ENCODE assay signal across 22 cellular contexts in the genomic region with DNA sequence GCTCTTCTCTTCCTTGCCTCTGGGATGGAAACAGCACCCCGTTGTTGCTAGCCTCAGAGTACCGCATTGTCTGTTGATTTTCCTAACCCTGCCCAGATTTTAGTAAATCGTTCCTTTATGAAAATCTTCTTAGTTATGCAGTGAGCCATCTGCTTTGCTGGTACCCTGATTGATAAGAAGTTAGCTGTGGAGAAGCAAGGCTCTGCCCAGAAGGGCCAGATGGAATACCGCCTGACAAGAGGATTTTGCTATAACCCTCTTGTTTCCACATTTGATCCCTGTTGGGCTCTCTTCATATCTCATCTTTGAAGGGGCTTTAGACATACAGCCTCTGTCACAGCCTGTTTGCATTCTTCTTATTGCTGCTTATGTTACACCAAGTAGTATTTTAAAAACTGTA.
DNase-seq lines count a peak whose midpoint lies in the region; ATAC-seq, FAIRE-seq and TF ChIP-seq lines count a peak whose summit lies in the region.
"Had no signal": no experiment of that assay in that cellular context is flagged by ENCODE, and none has a peak within 500 bp of the region (broad histone marks: within the 10 kb centered on the region; RNA-seq: fewer than 3 reads in every experiment).

No MANE protein-coding gene starts in this region.

- no peak overlapping the region for H3K27ac ChIP-seq in pancreas
- no peak overlapping the region for H3K27ac ChIP-seq in heart left ventricle
- H3K27ac ChIP-seq: 22Rv1, A549, BLaER1 had no signal

- ATAC-seq in pancreas (no peak), HG03045 (IDR thresholded peaks at IDR 0.05; ENCODE audit: unreplicated experiment) (no peak), heart left ventricle (no peak)
- ATAC-seq: A549, HCT116 had no signal

- intact Hi-C loops in pancreas (cut with DNase I): no loop called here
- intact Hi-C loops in heart left ventricle (cut with DNase I): no loop called here

- 94 to 97% methylated on average over 4 of the region's 4 CpGs for WGBS in pancreas, 2 donors
- WGBS in heart left ventricle, 4 donors: 87 to 94% (median 92%) methylated on average over 4 of the region's 4 CpGs

- no peaks in the 10 kb centered on the region for H3K9me3 ChIP-seq in pancreas
- no peaks in the 10 kb centered on the region for H3K9me3 ChIP-seq in heart left ventricle
- H3K9me3 ChIP-seq: A549, BLaER1 had no signal

- H3K27me3 ChIP-seq in pancreas (no peaks in the 10 kb centered on the region), heart left ventricle (no peaks in the 10 kb centered on the region)
- H3K27me3 ChIP-seq: BLaER1 had no signal

- no peak for TF ChIP-seq POLR2A in heart left ventricle (IDR thresholded peaks at IDR 0.05)

- DNase-seq in NCI-H2171 treated with DMSO at 0.1 percent for 48 hours (lab: John Stamatoyannopoulos, UW): peak; percentile 65
- DNase-seq in NCI-H2171 (lab: John Stamatoyannopoulos, UW): no peak
- DNase-seq in NCI-H524 (lab: John Stamatoyannopoulos, UW): peak; percentile 84 to 97
- peak; percentile 87 for DNase-seq in NCI-H82 treated with DMSO at 0.1 percent for 48 hours (lab: John Stamatoyannopoulos, UW; ENCODE audit: unreplicated experiment)
- DNase-seq in pons (ENCODE audit: low spot score): peak; percentile 36
- DNase-seq in pancreas: no peak
- DNase-seq in heart left ventricle: no peak
- DNase-seq: AML-193; CD4-positive, alpha-beta memory T cell; DMS153; DMS79; GDM1; GOT3; H7; HFFc6 had no signal

- no peaks in the 10 kb centered on the region for H3K4me1 ChIP-seq in pancreas
- H3K4me1 ChIP-seq in heart left ventricle: no peaks in the 10 kb centered on the region
- H3K4me1 ChIP-seq: A549, BLaER1 had no signal

- TF ChIP-seq CTCF in pancreas (IDR thresholded peaks at IDR 0.05) (no peak), heart left ventricle (IDR thresholded peaks at IDR 0.05) (no peak)

- no peak for FAIRE-seq in pancreas (lab: Jason Lieb, UNC)
- FAIRE-seq: A549, GM12892, GM18507 had no signal

- H3K4me3 ChIP-seq in pancreas: no peak overlapping the region
- H3K4me3 ChIP-seq in heart left ventricle: no peak overlapping the region
- H3K4me3 ChIP-seq: A549, BLaER1 had no signal

- H3K36me3 ChIP-seq in pancreas: no peaks in the 10 kb centered on the region
- peaks cover 0 to 10% (median 0%) of the 10 kb centered on the region in 9 donors for H3K36me3 ChIP-seq in heart left ventricle

Comparison
In these comparisons a context has a peak if more than half of its experiments do, and no peak if none do; other contexts are left out.
1. DNase-seq: peak in NCI-H2171 treated with DMSO at 0.1 percent for 48 hours (single experiment), NCI-H524 (2 of 2), NCI-H82 treated with DMSO at 0.1 percent for 48 hours (single experiment) and pons (single experiment); none in NCI-H2171 (single experiment), pancreas (0 of 6) and heart left ventricle (0 of 5).